Comparison of ENCODE assay signal across 26 cellular contexts in the genomic region with DNA sequence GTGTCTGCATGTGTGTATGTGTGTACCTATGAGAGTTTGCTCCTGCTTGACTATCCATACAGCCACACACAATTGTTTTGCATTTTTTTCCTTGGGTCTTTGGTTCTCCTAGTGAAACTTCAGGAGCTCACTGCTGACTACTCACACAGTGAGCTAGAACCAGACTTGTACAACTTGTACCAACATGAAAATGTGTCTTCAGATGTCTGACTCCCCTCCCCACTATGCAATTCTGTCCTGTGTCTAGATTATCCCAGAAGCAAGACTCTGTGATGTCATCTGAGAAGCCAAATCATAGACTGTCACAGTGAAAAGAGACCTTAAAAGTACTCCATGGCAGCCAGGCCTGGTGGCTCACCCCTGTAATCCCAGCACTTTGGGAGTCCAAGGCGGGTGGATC. TPM values are rescaled to one million over a fixed set of nuclear protein-coding genes. Genes with fewer than 3 reads are reported as not detected.
DNase-seq lines count a peak whose midpoint lies in the region; ATAC-seq, FAIRE-seq and TF ChIP-seq lines count a peak whose summit lies in the region.
"Had no signal": no experiment of that assay in that cellular context is flagged by ENCODE, and none has a peak within 500 bp of the region (broad histone marks: within the 10 kb centered on the region; RNA-seq: fewer than 3 reads in every experiment).

No MANE protein-coding gene starts in this region.

- ATAC-seq in GM21737 (IDR thresholded peaks at IDR 0.05; ENCODE audit: unreplicated experiment) = no peak
- ATAC-seq: A549, GM12878 had no signal

- H3K27ac ChIP-seq in WERI-Rb-1 (peak overlapping the region; percentile 62), epithelial cell of prostate (peak overlapping the region; percentile 54), keratinocyte (ENCODE audit: control insufficient read depth, insufficient read depth, low read length) (no peak overlapping the region)
- H3K27ac ChIP-seq: A549; BLaER1 treated with 17β-estradiol and CSF1 and Interleukin-3, amounts not matched to agents 10 nM and 100 nM; GM23248 had no signal

- FAIRE-seq in bronchial epithelial cell (lab: Jason Lieb, UNC) = no peak
- FAIRE-seq in keratinocyte (lab: Jason Lieb, UNC) = peak; percentile 13
- FAIRE-seq: A549, D721Med, GM12878, H1 had no signal

- DNase-seq in WERI-Rb-1 (peak; percentile 7), bronchial epithelial cell (ENCODE audit: low read depth) (peak; percentile 63), epithelial cell of prostate (ENCODE audit: low read depth, low spot score) (peak; percentile 59), keratinocyte (ENCODE audit: low read depth, low spot score) (no peak), globus pallidus (ENCODE audit: low spot score) (no peak)
- no peak for DNase-seq in activated CD8-positive, alpha-beta memory T cell treated with anti-CD3 and anti-CD28 coated beads, Interleukin-2, amount 50 U/mL, for 4 hours
- DNase-seq: 8988T; ACHN; AML-193; BE2C; CD4-positive, alpha-beta T cell; CD8-positive, alpha-beta memory T cell; DMS 273 treated with DMSO at 0.1 percent for 48 hours; DMS79; EL; GDM1; GM23248; H7; HCEC 1CT had no signal

- dilution Hi-C loops in keratinocyte (cut with MboI; ENCODE audit: extremely low pct_ligation_motif_present, low sequenced_read_pairs) = no loop called here

- H3K4me3 ChIP-seq in WERI-Rb-1 (ENCODE audit: low read depth, low read length) (no peak overlapping the region), bronchial epithelial cell (ENCODE audit: low read depth, low read length) (no peak overlapping the region), keratinocyte (ENCODE audit: control insufficient read depth in 2 of 3, extremely low read depth in 1 of 3, insufficient read depth in 2 of 3, low read depth in 1 of 3, low read length in 3 of 3) (no peak overlapping the region)
- H3K4me3 ChIP-seq: A549; BLaER1 treated with 17β-estradiol and CSF1 and Interleukin-3, amounts not matched to agents 10 nM and 100 nM; GM12878; GM23248 had no signal

- H3K9ac ChIP-seq in keratinocyte (ENCODE audit: control insufficient read depth, extremely low read depth, insufficient read depth, low read length) = no peak overlapping the region
- H3K9ac ChIP-seq: BLaER1 treated with 17β-estradiol and CSF1 and Interleukin-3, amounts not matched to agents 10 nM and 100 nM; GM23248 had no signal

- no peaks in the 10 kb centered on the region for H3K4me1 ChIP-seq in keratinocyte (ENCODE audit: control insufficient read depth, extremely low read depth, insufficient read depth, low read length)
- H3K4me1 ChIP-seq: A549, BE2C had no signal

- no peak for TF ChIP-seq CTCF in WERI-Rb-1 (IDR thresholded peaks at IDR 0.05; ENCODE audit: low read depth, low read length)
- no peak for TF ChIP-seq CTCF in bronchial epithelial cell (IDR thresholded peaks at IDR 0.05; ENCODE audit: insufficient read depth, low read length, severe bottlenecking)
- no peak for TF ChIP-seq CTCF in keratinocyte (optimal IDR thresholded peaks at IDR 0.05 in 1 of 3, IDR thresholded peaks at IDR 0.05 in 1 of 3, conservative IDR thresholded peaks at IDR 0.05 in 1 of 3; ENCODE audit: extremely low read depth in 1 of 3, insufficient read depth in 2 of 3, low read length in 3 of 3)

- H2AFZ ChIP-seq in keratinocyte (ENCODE audit: control insufficient read depth, low read length) = no peak overlapping the region
- H2AFZ ChIP-seq: GM23248 had no signal

- H3K4me2 ChIP-seq in keratinocyte (ENCODE audit: control insufficient read depth, extremely low read depth, insufficient read depth, low read depth, low read length) = no peak overlapping the region
- H3K4me2 ChIP-seq: A549; BLaER1 treated with 17β-estradiol and CSF1 and Interleukin-3, amounts not matched to agents 10 nM and 100 nM had no signal

- no peaks in the 10 kb centered on the region for H4K20me1 ChIP-seq in keratinocyte (ENCODE audit: control insufficient read depth, extremely low read depth, insufficient read depth, low read length)
- H4K20me1 ChIP-seq: BLaER1 treated with 17β-estradiol and CSF1 and Interleukin-3, amounts not matched to agents 10 nM and 100 nM had no signal

- H3K27me3 ChIP-seq in WERI-Rb-1 (ENCODE audit: insufficient read depth, low read depth, severe bottlenecking) (no peaks in the 10 kb centered on the region), bronchial epithelial cell (ENCODE audit: control insufficient read depth, insufficient read depth, low read length) (no peaks in the 10 kb centered on the region), keratinocyte (ENCODE audit: control insufficient read depth, extremely low read depth, insufficient read depth, low read length) (no peaks in the 10 kb centered on the region)
- H3K27me3 ChIP-seq: BE2C; BLaER1 treated with 17β-estradiol and CSF1 and Interleukin-3, amounts not matched to agents 10 nM and 100 nM had no signal

- H3K9me3 ChIP-seq in WERI-Rb-1 (ENCODE audit: severe bottlenecking) (no peaks in the 10 kb centered on the region), keratinocyte (ENCODE audit: control insufficient read depth, low read depth, low read length) (no peaks in the 10 kb centered on the region)
- H3K9me3 ChIP-seq: A549; BE2C; BLaER1 treated with 17β-estradiol and CSF1 and Interleukin-3, amounts not matched to agents 10 nM and 100 nM had no signal

- H3K79me2 ChIP-seq in keratinocyte (ENCODE audit: control insufficient read depth, insufficient read depth, low read length) = no peaks in the 10 kb centered on the region

- H3K9me1 ChIP-seq in keratinocyte (ENCODE audit: control insufficient read depth, extremely low read depth, insufficient read depth, low read length) = no peaks in the 10 kb centered on the region

- no peaks in the 10 kb centered on the region for H3K36me3 ChIP-seq in WERI-Rb-1
- no peaks in the 10 kb centered on the region for H3K36me3 ChIP-seq in bronchial epithelial cell (ENCODE audit: control insufficient read depth, insufficient read depth, low read length)
- H3K36me3 ChIP-seq in keratinocyte (ENCODE audit: control insufficient read depth in 2 of 2, extremely low read depth in 1 of 2, insufficient read depth in 2 of 2, low read length in 2 of 2) = no peaks in the 10 kb centered on the region
- H3K36me3 ChIP-seq: BLaER1 treated with 17β-estradiol and CSF1 and Interleukin-3, amounts not matched to agents 10 nM and 100 nM had no signal

RNA-seq across cellular contexts. Expression of a gene that starts 49.7 kb away (rescaled TPM):
- total RNA-seq in bronchial epithelial cell = not detected in 2 replicates
- not detected in 3 replicates for polyA plus RNA-seq in keratinocyte
- not detected for polyA plus RNA-seq in keratinocyte (2011; ENCODE audit: low read depth)
- polyA plus RNA-seq in keratinocyte (2011; cell fraction: cytosol; rRNA removed) = not detected in 2 replicates
- polyA plus RNA-seq in keratinocyte (2011; cell fraction: nucleus; rRNA removed) = not detected in 2 replicates
- not detected in 2 replicates for polyA plus RNA-seq in keratinocyte (2012; ENCODE audit: low replicate concordance)
- not detected in 3 replicates for polyA minus RNA-seq in keratinocyte
- not detected for polyA minus RNA-seq in keratinocyte (2011; cell fraction: cytosol; rRNA and poly(A)+ RNA removed)
- polyA minus RNA-seq in keratinocyte (2011; cell fraction: nucleus; rRNA and poly(A)+ RNA removed) = not detected in 2 replicates
- total RNA-seq: CD4-positive, alpha-beta T cell; CD8-positive, alpha-beta memory T cell; GM12878; GM23248 had no signal
- polyA plus RNA-seq: A549, CD14-positive monocyte had no signal

Comparison
In these comparisons a context has a peak if more than half of its experiments do, and no peak if none do; other contexts are left out.
1. DNase-seq: peak in WERI-Rb-1 (single experiment), bronchial epithelial cell (single experiment) and epithelial cell of prostate (single experiment); none in keratinocyte (single experiment), activated CD8-positive, alpha-beta memory T cell treated with anti-CD3 and anti-CD28 coated beads, Interleukin-2, amount 50 U/mL, for 4 hours (single experiment) and globus pallidus (single experiment).